In genomic region chr7:134851141-134851540, GRCh38 we compare ENCODE assay signal across 26 cellular contexts.
DNase-seq lines count a peak whose midpoint lies in the region; ATAC-seq and TF ChIP-seq lines count a peak whose summit lies in the region.
"Had no signal": no experiment of that assay in that cellular context is flagged by ENCODE, and none has a peak within 500 bp of the region (broad histone marks: within the 10 kb centered on the region; RNA-seq: fewer than 3 reads in every experiment).

No MANE protein-coding gene starts in this region.

- H3K9me3 ChIP-seq in mucosa of descending colon (no peaks in the 10 kb centered on the region), transverse colon (no peaks in the 10 kb centered on the region), MM.1S (replicated peaks; ENCODE audit: insufficient read depth, low read length) (no peaks in the 10 kb centered on the region)

- CTCF ChIA-PET in activated naive CD4-positive, alpha-beta T cell treated with anti-CD3 and anti-CD28 coated beads for 36 hours (lab: Charles Lee), result interaction anchor here (0.8 to 1.1 kb wide), 2 partner anchors 38 to 161 kb away, joined by 3 read pairs; no protein-coding TSS in a partner anchor

- TF ChIP-seq CTCF in chondrocyte (IDR thresholded peaks at IDR 0.05) (no peak), mucosa of descending colon (IDR thresholded peaks at IDR 0.05) (no peak), transverse colon (IDR thresholded peaks at IDR 0.05) (no peak), MM.1S (IDR thresholded peaks at IDR 0.05; ENCODE audit: low read length) (no peak)

- H3K27ac Mint-ChIP-seq in activated naive CD4-positive, alpha-beta T cell treated with anti-CD3 and anti-CD28 coated beads for 36 hours, result peak overlapping the region; percentile 54
- H3K27ac Mint-ChIP-seq in chondrocyte (ENCODE audit: unreplicated experiment), result peak overlapping the region; percentile 86
- H3K27ac Mint-ChIP-seq: activated CD4-positive, alpha-beta memory T cell treated with anti-CD3 and anti-CD28 coated beads for 36 hours; B cell; type B pancreatic cell had no signal

- intact Hi-C loops in activated naive CD4-positive, alpha-beta T cell treated with anti-CD3 and anti-CD28 coated beads for 36 hours (cut with micrococcal nuclease), result no loop called here
- intact Hi-C loops in mucosa of descending colon (cut with DNase I, micrococcal nuclease) (no loop called here), transverse colon (cut with DNase I; ENCODE audit: low total_unique reads) (no loop called here)

- no peak for TF ChIP-seq POLR2A in transverse colon (IDR thresholded peaks at IDR 0.05)

- no peak overlapping the region for H3K4me3 Mint-ChIP-seq in activated naive CD4-positive, alpha-beta T cell treated with anti-CD3 and anti-CD28 coated beads for 36 hours
- H3K4me3 Mint-ChIP-seq in chondrocyte (ENCODE audit: unreplicated experiment), result no peak overlapping the region
- H3K4me3 Mint-ChIP-seq: activated CD4-positive, alpha-beta memory T cell treated with anti-CD3 and anti-CD28 coated beads for 36 hours; B cell; type B pancreatic cell had no signal

- WGBS in transverse colon (ENCODE audit: low coverage in 1 of 2), 2 donors, result 45% methylated on average over 3 of the region's 3 CpGs; no CpG with 5 or more reads in 1 of the 2 donors

- no peaks in the 10 kb centered on the region for H3K27me3 ChIP-seq in transverse colon
- H3K27me3 ChIP-seq in MM.1S (replicated peaks; ENCODE audit: insufficient read depth, low read length), result no peaks in the 10 kb centered on the region
- H3K27me3 ChIP-seq: dorsolateral prefrontal cortex had no signal

- H3K9me2 ChIP-seq in MM.1S (replicated peaks; ENCODE audit: insufficient read depth, low read length), result no peaks in the 10 kb centered on the region

- H3K9ac ChIP-seq in MM.1S (ENCODE audit: low read length), result no peak overlapping the region

- H3K27me3 Mint-ChIP-seq in activated naive CD4-positive, alpha-beta T cell treated with anti-CD3 and anti-CD28 coated beads for 36 hours (ENCODE audit: low read depth), result no peaks in the 10 kb centered on the region
- no peaks in the 10 kb centered on the region for H3K27me3 Mint-ChIP-seq in chondrocyte (ENCODE audit: low read depth)
- H3K27me3 Mint-ChIP-seq: activated CD4-positive, alpha-beta memory T cell treated with anti-CD3 and anti-CD28 coated beads for 36 hours; B cell; type B pancreatic cell had no signal

- peak overlapping the region; percentile 60 to 75 (median 66) for H3K27ac ChIP-seq in transverse colon
- H3K27ac ChIP-seq in MM.1S (ENCODE audit: low read length), result no peak overlapping the region

- no peaks in the 10 kb centered on the region for H3F3A ChIP-seq in MM.1S (ENCODE audit: insufficient read depth, low read length)

- H3K4me1 ChIP-seq in mucosa of descending colon (ENCODE audit: low read depth) (no peaks in the 10 kb centered on the region), transverse colon (peaks cover 18 to 64% (median 25%) of the 10 kb centered on the region in 4 donors), MM.1S (ENCODE audit: low read length) (no peaks in the 10 kb centered on the region)

- H2AFZ ChIP-seq in MM.1S (ENCODE audit: low read length), result no peak overlapping the region

- H3K4me3 ChIP-seq in mucosa of descending colon, result no peak overlapping the region
- H3K4me3 ChIP-seq in transverse colon, result no peak overlapping the region
- no peak overlapping the region for H3K4me3 ChIP-seq in MM.1S (ENCODE audit: low read length)
- H3K4me3 ChIP-seq: dorsolateral prefrontal cortex had no signal

- DNase-seq in activated naive CD4-positive, alpha-beta T cell treated with anti-CD3 and anti-CD28 coated beads for 36 hours, result no peak
- no peak for DNase-seq in activated naive CD4-positive, alpha-beta T cell (lab: John Stamatoyannopoulos, UW)
- DNase-seq in chondrocyte (ENCODE audit: low spot score) (no peak), mucosa of descending colon (no peak), transverse colon (no peak), NCI-H69 (lab: John Stamatoyannopoulos, UW) (no peak), MM.1S (no peak)
- DNase-seq: 8988T; activated CD4-positive, alpha-beta memory T cell treated with anti-CD3 and anti-CD28 coated beads for 36 hours; activated gamma-delta T cell treated with Interleukin-2 at 50 U/mL for 16 hours; activated T-cell treated with anti-CD3 and anti-CD28 coated beads for 4 hours; amniotic stem cell; caudate nucleus; dorsolateral prefrontal cortex; erythroblast; kidney; NCI-H1417 treated with DMSO at 0.1 percent for 48 hours; NCI-H524 treated with DMSO at 0.1 percent for 48 hours; occipital lobe; stimulated activated CD4-positive, alpha-beta T cell treated with anti-CD3 and anti-CD28 coated beads, Interleukin-12 subunit alpha, Interleukin-12 subunit beta, amount 100 ng/mL, for 4 hours; stimulated activated CD4-positive, alpha-beta T cell treated with anti-CD3 and anti-CD28 coated beads, Interleukin-4, amount 100 ng/mL, for 4 hours; stimulated activated naive CD8-positive, alpha-beta T cell treated with anti-CD3 and anti-CD28 coated beads, Interleukin-15, Interleukin-2, amounts not matched to agents 100 U/mL and 50 U/mL, for 24 hours; T1000 had no signal

- H3K9me3 Mint-ChIP-seq in activated naive CD4-positive, alpha-beta T cell treated with anti-CD3 and anti-CD28 coated beads for 36 hours, result peaks cover 2% of the 10 kb centered on the region
- no peaks in the 10 kb centered on the region for H3K9me3 Mint-ChIP-seq in chondrocyte (ENCODE audit: low read depth)
- H3K9me3 Mint-ChIP-seq: type B pancreatic cell had no signal

- peaks cover 35% of the 10 kb centered on the region for H3K4me1 Mint-ChIP-seq in activated naive CD4-positive, alpha-beta T cell treated with anti-CD3 and anti-CD28 coated beads for 36 hours (ENCODE audit: low read depth)
- peaks cover 93% of the 10 kb centered on the region for H3K4me1 Mint-ChIP-seq in chondrocyte (ENCODE audit: low read depth)

- no peak for TF ChIP-seq EP300 in transverse colon (IDR thresholded peaks at IDR 0.05; ENCODE audit: low read depth)

- in situ Hi-C loops in transverse colon (cut with MboI; ENCODE audit: low pct_ligation_motif_present in 1 of 4, low pct_unique_long_range_greater_than_20kb in 1 of 4, low sequenced_read_pairs in 3 of 4), result no loop called here

- no peak overlapping the region for H3K4me2 ChIP-seq in MM.1S (ENCODE audit: low read depth, low read length)

- peaks cover 4% of the 10 kb centered on the region for H3K36me3 Mint-ChIP-seq in activated naive CD4-positive, alpha-beta T cell treated with anti-CD3 and anti-CD28 coated beads for 36 hours (ENCODE audit: low read depth)
- peaks cover 52% of the 10 kb centered on the region for H3K36me3 Mint-ChIP-seq in chondrocyte (ENCODE audit: low read depth)

- ATAC-seq in mucosa of descending colon (peak; percentile 96), GM18873 (IDR thresholded peaks at IDR 0.05; ENCODE audit: low FRiP score, unreplicated experiment) (no peak)
- ATAC-seq: stimulated activated naive CD8-positive, alpha-beta T cell treated with anti-CD3 and anti-CD28 coated beads, Interleukin-15, Interleukin-2, amounts not matched to agents 100 U/mL and 50 U/mL, for 24 hours had no signal

- no peaks in the 10 kb centered on the region for H3K79me2 ChIP-seq in MM.1S (ENCODE audit: low read length)

- H3K36me3 ChIP-seq in mucosa of descending colon (ENCODE audit: low read depth), result no peaks in the 10 kb centered on the region
- no peaks in the 10 kb centered on the region for H3K36me3 ChIP-seq in transverse colon
- H3K36me3 ChIP-seq in MM.1S (replicated peaks; ENCODE audit: insufficient read depth, low read length), result no peaks in the 10 kb centered on the region

- no peaks in the 10 kb centered on the region for H4K20me1 ChIP-seq in MM.1S (ENCODE audit: insufficient read depth, low read length)
